9 cellular contexts compared by ENCODE assay signal in the genomic region with DNA sequence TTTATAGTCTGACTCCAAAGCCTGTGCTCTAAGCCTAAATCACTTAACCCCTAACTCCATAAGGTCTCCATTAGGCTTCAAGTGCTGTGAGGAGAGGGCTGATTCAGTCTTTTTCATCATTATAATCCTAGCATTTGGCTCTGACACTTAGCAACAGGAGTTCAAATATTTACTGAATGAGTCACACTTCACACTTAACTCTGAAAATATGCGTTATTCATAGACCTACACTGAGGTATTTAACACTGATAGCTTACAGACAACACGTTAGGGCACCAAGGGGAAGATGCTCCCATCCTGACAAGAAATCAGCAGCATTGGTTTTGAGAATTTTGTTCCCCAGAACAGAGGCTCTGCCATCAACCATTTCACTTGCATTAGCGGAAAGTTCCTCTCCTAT. TPM values are rescaled to one million over a fixed set of nuclear protein-coding genes. Genes with fewer than 3 reads are reported as not detected.
A peak's percentile ranks its signal among the peaks of the same experiment; 100 is the strongest.
DNase-seq lines count a peak whose midpoint lies in the region; ATAC-seq and TF ChIP-seq lines count a peak whose summit lies in the region.
"Had no signal": no experiment of that assay in that cellular context is flagged by ENCODE, and none has a peak within 500 bp of the region (broad histone marks: within the 10 kb centered on the region; RNA-seq: fewer than 3 reads in every experiment).

No MANE protein-coding gene starts in this region.

- H3K9me3 Mint-ChIP-seq in GM23338 (no peaks in the 10 kb centered on the region), progenitor cell of endocrine pancreas (ENCODE audit: low read depth) (no peaks in the 10 kb centered on the region)

- H2AFZ ChIP-seq in GM23338, result no peak overlapping the region

- no peak overlapping the region for H3K4me3 ChIP-seq in GM23338

- no peak overlapping the region for H3K27ac Mint-ChIP-seq in GM23338
- H3K27ac Mint-ChIP-seq in progenitor cell of endocrine pancreas, result peak overlapping the region; percentile 53

- H4K20me1 ChIP-seq in GM23338 (replicated peaks; ENCODE audit: insufficient read depth), result peaks cover 6% of the 10 kb centered on the region

- H3F3A ChIP-seq in GM23338 (replicated peaks; ENCODE audit: low read depth), result no peaks in the 10 kb centered on the region

- ATAC-seq in GM23338, result peak; percentile 72
- peak; percentile 91 for ATAC-seq in esophagus mucosa
- no peak for ATAC-seq in GM18909 (IDR thresholded peaks at IDR 0.05; ENCODE audit: poor library complexity, unreplicated experiment)
- no peak for ATAC-seq in HG02623 (IDR thresholded peaks at IDR 0.05; ENCODE audit: unreplicated experiment)

- H3K4me1 ChIP-seq in GM23338 (ENCODE audit: insufficient read depth), result no peaks in the 10 kb centered on the region

- no peak overlapping the region for H3K4me2 ChIP-seq in GM23338

- no peaks in the 10 kb centered on the region for H3K79me2 ChIP-seq in GM23338 (replicated peaks; ENCODE audit: insufficient read depth)

- H3K27me3 Mint-ChIP-seq in GM23338 (ENCODE audit: insufficient read depth, low read depth, poor library complexity) (peaks cover 10% of the 10 kb centered on the region), progenitor cell of endocrine pancreas (no peaks in the 10 kb centered on the region)

- H3K27ac ChIP-seq in GM23338 (ENCODE audit: low read depth), result no peak overlapping the region

- H3K4me3 Mint-ChIP-seq in GM23338, result no peak overlapping the region
- H3K4me3 Mint-ChIP-seq in progenitor cell of endocrine pancreas (ENCODE audit: low read depth), result no peak overlapping the region

- H3K4me1 Mint-ChIP-seq in GM23338 (peaks cover 11% of the 10 kb centered on the region; the same call in 2 of the 3 replicates), progenitor cell of endocrine pancreas (ENCODE audit: low read depth) (peaks cover 14% of the 10 kb centered on the region)

- no peaks in the 10 kb centered on the region for H3K9me2 ChIP-seq in GM23338 (ENCODE audit: insufficient read depth)

- H3K27me3 ChIP-seq in GM23338 (ENCODE audit: insufficient read depth), result no peaks in the 10 kb centered on the region

- peak; percentile 72 for DNase-seq in GM23338 (ENCODE audit: low spot score)
- DNase-seq in NCI-H82 treated with DMSO at 0.1 percent for 48 hours (lab: John Stamatoyannopoulos, UW; ENCODE audit: unreplicated experiment), result peak; percentile 93
- DNase-seq in progenitor cell of endocrine pancreas (ENCODE audit: low spot score, unreplicated experiment), result no peak
- no peak for DNase-seq in occipital lobe (lab: John Stamatoyannopoulos, UW)
- DNase-seq in T-helper 1 cell, result no peak
- DNase-seq: NCI-H1930 had no signal

- no peaks in the 10 kb centered on the region for H3K36me3 Mint-ChIP-seq in GM23338 (ENCODE audit: low read depth)
- H3K36me3 Mint-ChIP-seq in progenitor cell of endocrine pancreas (ENCODE audit: insufficient read depth), result peaks cover 22% of the 10 kb centered on the region

- TF ChIP-seq CTCF in GM23338 (conservative IDR thresholded peaks at IDR 0.05; ENCODE audit: low read depth in 2 of 2) (no peak), progenitor cell of endocrine pancreas (IDR thresholded peaks at IDR 0.05; ENCODE audit: unreplicated experiment) (no peak)

- H3K36me3 ChIP-seq in GM23338 (ENCODE audit: insufficient read depth), result no peaks in the 10 kb centered on the region

TF ChIP-seq in GM23338, 12 proteins besides CTCF, POLR2A, EP300 and RAD21 (continues in another document):
- TF ChIP-seq EZH2phosphoT487 (IDR thresholded peaks at IDR 0.05; ENCODE audit: unreplicated experiment), result no peak
- no peak for TF ChIP-seq ZNF114 (CRISPR knock-in tag; IDR thresholded peaks at IDR 0.05)
- no peak for TF ChIP-seq NANOG (IDR thresholded peaks at IDR 0.05; ENCODE audit: borderline replicate concordance)
- TF ChIP-seq, protein P1, sequence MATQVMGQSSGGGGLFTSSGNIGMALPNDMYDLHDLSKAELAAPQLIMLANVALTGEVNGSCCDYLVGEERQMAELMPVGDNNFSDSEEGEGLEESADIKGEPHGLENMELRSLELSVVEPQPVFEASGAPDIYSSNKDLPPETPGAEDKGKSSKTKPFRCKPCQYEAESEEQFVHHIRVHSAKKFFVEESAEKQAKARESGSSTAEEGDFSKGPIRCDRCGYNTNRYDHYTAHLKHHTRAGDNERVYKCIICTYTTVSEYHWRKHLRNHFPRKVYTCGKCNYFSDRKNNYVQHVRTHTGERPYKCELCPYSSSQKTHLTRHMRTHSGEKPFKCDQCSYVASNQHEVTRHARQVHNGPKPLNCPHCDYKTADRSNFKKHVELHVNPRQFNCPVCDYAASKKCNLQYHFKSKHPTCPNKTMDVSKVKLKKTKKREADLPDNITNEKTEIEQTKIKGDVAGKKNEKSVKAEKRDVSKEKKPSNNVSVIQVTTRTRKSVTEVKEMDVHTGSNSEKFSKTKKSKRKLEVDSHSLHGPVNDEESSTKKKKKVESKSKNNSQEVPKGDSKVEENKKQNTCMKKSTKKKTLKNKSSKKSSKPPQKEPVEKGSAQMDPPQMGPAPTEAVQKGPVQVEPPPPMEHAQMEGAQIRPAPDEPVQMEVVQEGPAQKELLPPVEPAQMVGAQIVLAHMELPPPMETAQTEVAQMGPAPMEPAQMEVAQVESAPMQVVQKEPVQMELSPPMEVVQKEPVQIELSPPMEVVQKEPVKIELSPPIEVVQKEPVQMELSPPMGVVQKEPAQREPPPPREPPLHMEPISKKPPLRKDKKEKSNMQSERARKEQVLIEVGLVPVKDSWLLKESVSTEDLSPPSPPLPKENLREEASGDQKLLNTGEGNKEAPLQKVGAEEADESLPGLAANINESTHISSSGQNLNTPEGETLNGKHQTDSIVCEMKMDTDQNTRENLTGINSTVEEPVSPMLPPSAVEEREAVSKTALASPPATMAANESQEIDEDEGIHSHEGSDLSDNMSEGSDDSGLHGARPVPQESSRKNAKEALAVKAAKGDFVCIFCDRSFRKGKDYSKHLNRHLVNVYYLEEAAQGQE (IDR thresholded peaks at IDR 0.05; ENCODE audit: unreplicated experiment), result no peak
- TF ChIP-seq CREB1 (CRISPR knock-in tag; IDR thresholded peaks at IDR 0.05; ENCODE audit: low read depth), result no peak
- no peak for TF ChIP-seq EZH2 (IDR thresholded peaks at IDR 0.05; ENCODE audit: low read depth, unreplicated experiment)
- TF ChIP-seq STAT1 (IDR thresholded peaks at IDR 0.05; ENCODE audit: unreplicated experiment), result no peak
- no peak; the same call in 1 of the 2 replicates for TF ChIP-seq POLR2AphosphoS5 (IDR thresholded peaks at IDR 0.05; ENCODE audit: low read depth)
- TF ChIP-seq, protein P2, sequence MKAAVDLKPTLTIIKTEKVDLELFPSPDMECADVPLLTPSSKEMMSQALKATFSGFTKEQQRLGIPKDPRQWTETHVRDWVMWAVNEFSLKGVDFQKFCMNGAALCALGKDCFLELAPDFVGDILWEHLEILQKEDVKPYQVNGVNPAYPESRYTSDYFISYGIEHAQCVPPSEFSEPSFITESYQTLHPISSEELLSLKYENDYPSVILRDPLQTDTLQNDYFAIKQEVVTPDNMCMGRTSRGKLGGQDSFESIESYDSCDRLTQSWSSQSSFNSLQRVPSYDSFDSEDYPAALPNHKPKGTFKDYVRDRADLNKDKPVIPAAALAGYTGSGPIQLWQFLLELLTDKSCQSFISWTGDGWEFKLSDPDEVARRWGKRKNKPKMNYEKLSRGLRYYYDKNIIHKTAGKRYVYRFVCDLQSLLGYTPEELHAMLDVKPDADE (IDR thresholded peaks at IDR 0.05), result no peak

RNA-seq across cellular contexts. Expression of a gene that starts 53.5 kb away (rescaled TPM):
- total RNA-seq in GM23338 (2014; rRNA removed; shearing (Covaris generic)), result 39.1 and 50.6 TPM in 2 replicates
- polyA plus RNA-seq in GM23338 (2016; fragmentation: Nextera tagmentation; extraction: Ambion mirVana), result 6.7 and 7.5 TPM in 2 replicates
- total RNA-seq in esophagus mucosa, result 13.8 TPM
- 39.9 and 42.0 TPM in 2 replicates for total RNA-seq in progenitor cell of endocrine pancreas
- total RNA-seq in occipital lobe, result 31.5 TPM

Comparison
In these comparisons a context has a peak if more than half of its experiments do, and no peak if none do; other contexts are left out.
1. ATAC-seq: peak in GM23338 (single experiment) and esophagus mucosa (single experiment); none in GM18909 (single experiment) and HG02623 (single experiment).
2. DNase-seq: peak in GM23338 (single experiment) and NCI-H82 treated with DMSO at 0.1 percent for 48 hours (single experiment); none in progenitor cell of endocrine pancreas (single experiment), occipital lobe (single experiment) and T-helper 1 cell (0 of 5).